ENCODE assay signal across 20 cellular contexts in the genomic region with DNA sequence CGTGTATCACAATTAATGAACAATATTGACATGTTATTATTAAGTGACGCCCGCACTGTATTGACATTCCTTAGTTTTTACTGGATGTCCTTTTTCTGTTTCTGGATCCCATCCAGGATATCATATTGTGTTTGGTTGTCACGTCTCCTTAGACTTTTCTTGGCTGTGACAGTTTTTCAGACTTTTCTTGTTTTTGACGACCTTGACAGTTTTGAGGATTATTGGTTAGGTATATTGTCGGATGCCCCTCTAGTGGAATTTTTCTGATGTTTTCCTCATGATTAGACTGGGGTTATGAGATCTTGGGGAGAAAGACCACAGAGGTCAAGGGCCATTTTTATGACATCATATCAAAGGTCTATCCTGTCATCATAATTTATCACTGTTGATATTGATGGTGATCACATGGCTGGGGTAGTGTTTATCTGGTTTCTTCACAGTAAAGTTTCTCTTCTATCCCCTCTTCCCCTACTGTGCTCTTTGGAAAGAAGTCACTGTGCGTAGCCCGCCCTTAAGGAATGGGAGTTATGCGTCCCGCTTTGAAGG.
"Had no signal": no experiment of that assay in that cellular context is flagged by ENCODE, and none has a peak within 500 bp of the region (broad histone marks: within the 10 kb centered on the region; RNA-seq: fewer than 3 reads in every experiment).

No MANE protein-coding gene starts in this region.

- H3K4me3 ChIP-seq: MG63, SJSA1, SK-N-MC had no signal

- DNase-seq: Karpas-422, KG1, MG63, NCI-H1092, NCI-H1105 treated with DMSO at 0.1 percent for 48 hours, NCI-H1417 treated with DMSO at 0.1 percent for 48 hours, NCI-H146, NCI-H1694 treated with DMSO at 0.1 percent for 48 hours, NCI-H1930, NCI-H2081, NCI-H2107, NCI-H2227 treated with DMSO at 0.1 percent for 48 hours, NCI-H524 treated with DMSO at 0.1 percent for 48 hours, NCI-H69, NCI-H774, Right ventricle myocardium superior, RPMI8226, SIG-M5 had no signal

- H3K9me3 ChIP-seq: MG63, SJSA1 had no signal

- H3K27ac ChIP-seq: SJSA1, SK-N-MC had no signal

- H3K4me1 ChIP-seq: SJSA1 had no signal

- H3K27me3 ChIP-seq: MG63, SJSA1 had no signal
